1 cellular context compared by ENCODE assay signal in the genomic region with DNA sequence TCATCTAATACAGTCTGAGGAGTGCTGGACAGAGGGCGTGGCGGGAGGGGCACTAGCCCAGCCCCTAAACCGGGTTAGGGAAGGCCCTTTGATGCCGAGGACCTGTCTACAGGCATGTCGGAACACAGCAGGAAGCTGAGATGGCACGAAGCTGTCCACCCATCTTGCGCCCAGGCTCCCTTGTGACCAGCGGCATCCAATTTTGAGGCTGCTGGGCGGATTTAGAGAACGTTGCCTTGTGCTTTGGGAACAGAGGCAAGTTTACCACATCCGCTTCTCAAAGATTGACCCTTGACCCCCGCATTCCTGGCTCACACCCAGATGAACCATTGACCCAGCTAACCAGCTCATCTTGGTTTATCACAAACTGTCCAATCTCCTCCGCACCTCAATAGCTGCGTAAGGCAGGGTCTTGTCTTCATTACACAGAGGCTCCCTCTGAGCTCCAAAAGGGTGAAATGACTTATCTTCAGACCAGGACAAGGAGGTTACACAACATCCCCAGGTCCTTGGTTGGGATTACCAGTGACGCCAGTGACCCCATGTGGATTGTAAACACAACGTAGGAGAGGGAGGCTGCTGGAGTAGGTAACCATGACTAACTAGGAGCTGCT.
A peak's percentile ranks its signal among the peaks of the same experiment; 100 is the strongest.
TF ChIP-seq lines count a peak whose summit lies in the region.

No MANE protein-coding gene starts in this region.

TF ChIP-seq in K562, 482 proteins besides CTCF, POLR2A, EP300 and RAD21 (continued from another document and continues in another):
- TF ChIP-seq, protein P1, sequence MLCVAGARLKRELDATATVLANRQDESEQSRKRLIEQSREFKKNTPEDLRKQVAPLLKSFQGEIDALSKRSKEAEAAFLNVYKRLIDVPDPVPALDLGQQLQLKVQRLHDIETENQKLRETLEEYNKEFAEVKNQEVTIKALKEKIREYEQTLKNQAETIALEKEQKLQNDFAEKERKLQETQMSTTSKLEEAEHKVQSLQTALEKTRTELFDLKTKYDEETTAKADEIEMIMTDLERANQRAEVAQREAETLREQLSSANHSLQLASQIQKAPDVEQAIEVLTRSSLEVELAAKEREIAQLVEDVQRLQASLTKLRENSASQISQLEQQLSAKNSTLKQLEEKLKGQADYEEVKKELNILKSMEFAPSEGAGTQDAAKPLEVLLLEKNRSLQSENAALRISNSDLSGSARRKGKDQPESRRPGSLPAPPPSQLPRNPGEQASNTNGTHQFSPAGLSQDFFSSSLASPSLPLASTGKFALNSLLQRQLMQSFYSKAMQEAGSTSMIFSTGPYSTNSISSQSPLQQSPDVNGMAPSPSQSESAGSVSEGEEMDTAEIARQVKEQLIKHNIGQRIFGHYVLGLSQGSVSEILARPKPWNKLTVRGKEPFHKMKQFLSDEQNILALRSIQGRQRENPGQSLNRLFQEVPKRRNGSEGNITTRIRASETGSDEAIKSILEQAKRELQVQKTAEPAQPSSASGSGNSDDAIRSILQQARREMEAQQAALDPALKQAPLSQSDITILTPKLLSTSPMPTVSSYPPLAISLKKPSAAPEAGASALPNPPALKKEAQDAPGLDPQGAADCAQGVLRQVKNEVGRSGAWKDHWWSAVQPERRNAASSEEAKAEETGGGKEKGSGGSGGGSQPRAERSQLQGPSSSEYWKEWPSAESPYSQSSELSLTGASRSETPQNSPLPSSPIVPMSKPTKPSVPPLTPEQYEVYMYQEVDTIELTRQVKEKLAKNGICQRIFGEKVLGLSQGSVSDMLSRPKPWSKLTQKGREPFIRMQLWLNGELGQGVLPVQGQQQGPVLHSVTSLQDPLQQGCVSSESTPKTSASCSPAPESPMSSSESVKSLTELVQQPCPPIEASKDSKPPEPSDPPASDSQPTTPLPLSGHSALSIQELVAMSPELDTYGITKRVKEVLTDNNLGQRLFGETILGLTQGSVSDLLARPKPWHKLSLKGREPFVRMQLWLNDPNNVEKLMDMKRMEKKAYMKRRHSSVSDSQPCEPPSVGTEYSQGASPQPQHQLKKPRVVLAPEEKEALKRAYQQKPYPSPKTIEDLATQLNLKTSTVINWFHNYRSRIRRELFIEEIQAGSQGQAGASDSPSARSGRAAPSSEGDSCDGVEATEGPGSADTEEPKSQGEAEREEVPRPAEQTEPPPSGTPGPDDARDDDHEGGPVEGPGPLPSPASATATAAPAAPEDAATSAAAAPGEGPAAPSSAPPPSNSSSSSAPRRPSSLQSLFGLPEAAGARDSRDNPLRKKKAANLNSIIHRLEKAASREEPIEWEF (CRISPR knock-in tag; IDR thresholded peaks at IDR 0.05), result no peak
- TF ChIP-seq ZBTB43 (CRISPR knock-in tag; IDR thresholded peaks at IDR 0.05) (no peak), TBL1XR1 (IDR thresholded peaks at IDR 0.05; ENCODE audit: low read length in 2 of 2) (peak in 1 of 2 experiments; percentile 57; a peak in 2 of 4 replicates), CBFA2T2 (conservative IDR thresholded peaks at IDR 0.05) (peak; percentile 86), NFIC (IDR thresholded peaks at IDR 0.05) (peak; percentile 94), SIX5 (IDR thresholded peaks at IDR 0.05; ENCODE audit: borderline replicate concordance in 1 of 2, insufficient read depth in 1 of 2, low read depth in 1 of 2, low read length in 2 of 2) (no peak), SIRT6 (IDR thresholded peaks at IDR 0.05; ENCODE audit: low read depth, low read length) (no peak), HMGN3 (IDR thresholded peaks at IDR 0.05; ENCODE audit: borderline replicate concordance, extremely low read depth, insufficient read length, low read depth, low read length) (no peak), TEAD1 (CRISPR knock-in tag; IDR thresholded peaks at IDR 0.05) (peak; percentile 68 to 94), ZNF324 (CRISPR knock-in tag; IDR thresholded peaks at IDR 0.05) (no peak), ZNF766 (CRISPR knock-in tag; conservative IDR thresholded peaks at IDR 0.05) (0 out of 2 replicates have a peak, but pooled peaks have one; percentile 69), NRF1 (conservative IDR thresholded peaks at IDR 0.05 in 1 of 2, IDR thresholded peaks at IDR 0.05 in 1 of 2) (peak; percentile 56 to 66; a peak in 3 of 4 replicates), ZNF239 (CRISPR knock-in tag; IDR thresholded peaks at IDR 0.05) (no peak), CEBPB (tag; IDR thresholded peaks at IDR 0.05) (peak; percentile 98), KLF16 (IDR thresholded peaks at IDR 0.05) (peak; percentile 68; the same call in 1 of the 2 replicates), MEF2D (tag; conservative IDR thresholded peaks at IDR 0.05; ENCODE audit: low read depth) (0 out of 2 replicates have a peak, but pooled peaks have one; percentile 18), CBFA2T3 (IDR thresholded peaks at IDR 0.05) (peak; percentile 94), BACH1 (tag; IDR thresholded peaks at IDR 0.05) (0 out of 2 replicates have a peak, but pooled peaks have one; percentile 35), CREB1 (IDR thresholded peaks at IDR 0.05) (peak; percentile 52; the same call in 1 of the 2 replicates), CREB1 (CRISPR knock-in tag; IDR thresholded peaks at IDR 0.05) (0 out of 2 replicates have a peak, but pooled peaks have one; percentile 43), DPF2 (IDR thresholded peaks at IDR 0.05) (peak; percentile 71), CSDE1 (IDR thresholded peaks at IDR 0.05) (no peak), OTX1 (CRISPR knock-in tag; IDR thresholded peaks at IDR 0.05) (no peak), NR2C2 (CRISPR knock-in tag; IDR thresholded peaks at IDR 0.05) (peak; percentile 90), NR2C2 (tag; IDR thresholded peaks at IDR 0.05) (peak; percentile 95), ATF7 (IDR thresholded peaks at IDR 0.05) (peak; percentile 68), HDAC3 (IDR thresholded peaks at IDR 0.05; ENCODE audit: borderline replicate concordance, partially characterized antibody) (peak; percentile 68), ARNT (IDR thresholded peaks at IDR 0.05) (peak; percentile 35 to 61; a peak in 1 of 4 replicates), CREM (IDR thresholded peaks at IDR 0.05; ENCODE audit: low read depth) (peak; percentile 77), PBX2 (CRISPR knock-in tag; IDR thresholded peaks at IDR 0.05; ENCODE audit: low read depth) (no peak), PBX2 (tag; conservative IDR thresholded peaks at IDR 0.05; ENCODE audit: low read depth) (no peak), JUND (IDR thresholded peaks at IDR 0.05; ENCODE audit: borderline replicate concordance, low read depth, low read length) (no peak; the same call in 1 of the 2 replicates), JUND (tag; IDR thresholded peaks at IDR 0.05; ENCODE audit: borderline replicate concordance, low read depth, low read length) (peak; percentile 65; the same call in 2 of the 3 replicates), TCF3 (CRISPR knock-in tag; IDR thresholded peaks at IDR 0.05) (peak; percentile 88)
- TF ChIP-seq, protein P2, sequence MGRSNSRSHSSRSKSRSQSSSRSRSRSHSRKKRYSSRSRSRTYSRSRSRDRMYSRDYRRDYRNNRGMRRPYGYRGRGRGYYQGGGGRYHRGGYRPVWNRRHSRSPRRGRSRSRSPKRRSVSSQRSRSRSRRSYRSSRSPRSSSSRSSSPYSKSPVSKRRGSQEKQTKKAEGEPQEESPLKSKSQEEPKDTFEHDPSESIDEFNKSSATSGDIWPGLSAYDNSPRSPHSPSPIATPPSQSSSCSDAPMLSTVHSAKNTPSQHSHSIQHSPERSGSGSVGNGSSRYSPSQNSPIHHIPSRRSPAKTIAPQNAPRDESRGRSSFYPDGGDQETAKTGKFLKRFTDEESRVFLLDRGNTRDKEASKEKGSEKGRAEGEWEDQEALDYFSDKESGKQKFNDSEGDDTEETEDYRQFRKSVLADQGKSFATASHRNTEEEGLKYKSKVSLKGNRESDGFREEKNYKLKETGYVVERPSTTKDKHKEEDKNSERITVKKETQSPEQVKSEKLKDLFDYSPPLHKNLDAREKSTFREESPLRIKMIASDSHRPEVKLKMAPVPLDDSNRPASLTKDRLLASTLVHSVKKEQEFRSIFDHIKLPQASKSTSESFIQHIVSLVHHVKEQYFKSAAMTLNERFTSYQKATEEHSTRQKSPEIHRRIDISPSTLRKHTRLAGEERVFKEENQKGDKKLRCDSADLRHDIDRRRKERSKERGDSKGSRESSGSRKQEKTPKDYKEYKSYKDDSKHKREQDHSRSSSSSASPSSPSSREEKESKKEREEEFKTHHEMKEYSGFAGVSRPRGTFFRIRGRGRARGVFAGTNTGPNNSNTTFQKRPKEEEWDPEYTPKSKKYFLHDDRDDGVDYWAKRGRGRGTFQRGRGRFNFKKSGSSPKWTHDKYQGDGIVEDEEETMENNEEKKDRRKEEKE (IDR thresholded peaks at IDR 0.05; ENCODE audit: borderline replicate concordance in 1 of 2, control insufficient read depth in 1 of 2, low read depth in 2 of 2, low read length in 1 of 2), result 0 out of 4 replicates have a peak, but pooled peaks of 1 of the 2 experiments have one; percentile 27
- TF ChIP-seq, protein P3, sequence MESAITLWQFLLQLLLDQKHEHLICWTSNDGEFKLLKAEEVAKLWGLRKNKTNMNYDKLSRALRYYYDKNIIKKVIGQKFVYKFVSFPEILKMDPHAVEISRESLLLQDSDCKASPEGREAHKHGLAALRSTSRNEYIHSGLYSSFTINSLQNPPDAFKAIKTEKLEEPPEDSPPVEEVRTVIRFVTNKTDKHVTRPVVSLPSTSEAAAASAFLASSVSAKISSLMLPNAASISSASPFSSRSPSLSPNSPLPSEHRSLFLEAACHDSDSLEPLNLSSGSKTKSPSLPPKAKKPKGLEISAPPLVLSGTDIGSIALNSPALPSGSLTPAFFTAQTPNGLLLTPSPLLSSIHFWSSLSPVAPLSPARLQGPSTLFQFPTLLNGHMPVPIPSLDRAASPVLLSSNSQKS (CRISPR knock-in tag; IDR thresholded peaks at IDR 0.05), result no peak
- TF ChIP-seq, protein P4, sequence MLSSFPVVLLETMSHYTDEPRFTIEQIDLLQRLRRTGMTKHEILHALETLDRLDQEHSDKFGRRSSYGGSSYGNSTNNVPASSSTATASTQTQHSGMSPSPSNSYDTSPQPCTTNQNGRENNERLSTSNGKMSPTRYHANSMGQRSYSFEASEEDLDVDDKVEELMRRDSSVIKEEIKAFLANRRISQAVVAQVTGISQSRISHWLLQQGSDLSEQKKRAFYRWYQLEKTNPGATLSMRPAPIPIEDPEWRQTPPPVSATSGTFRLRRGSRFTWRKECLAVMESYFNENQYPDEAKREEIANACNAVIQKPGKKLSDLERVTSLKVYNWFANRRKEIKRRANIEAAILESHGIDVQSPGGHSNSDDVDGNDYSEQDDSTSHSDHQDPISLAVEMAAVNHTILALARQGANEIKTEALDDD (IDR thresholded peaks at IDR 0.05), result peak; percentile 100
- TF ChIP-seq, protein P5, sequence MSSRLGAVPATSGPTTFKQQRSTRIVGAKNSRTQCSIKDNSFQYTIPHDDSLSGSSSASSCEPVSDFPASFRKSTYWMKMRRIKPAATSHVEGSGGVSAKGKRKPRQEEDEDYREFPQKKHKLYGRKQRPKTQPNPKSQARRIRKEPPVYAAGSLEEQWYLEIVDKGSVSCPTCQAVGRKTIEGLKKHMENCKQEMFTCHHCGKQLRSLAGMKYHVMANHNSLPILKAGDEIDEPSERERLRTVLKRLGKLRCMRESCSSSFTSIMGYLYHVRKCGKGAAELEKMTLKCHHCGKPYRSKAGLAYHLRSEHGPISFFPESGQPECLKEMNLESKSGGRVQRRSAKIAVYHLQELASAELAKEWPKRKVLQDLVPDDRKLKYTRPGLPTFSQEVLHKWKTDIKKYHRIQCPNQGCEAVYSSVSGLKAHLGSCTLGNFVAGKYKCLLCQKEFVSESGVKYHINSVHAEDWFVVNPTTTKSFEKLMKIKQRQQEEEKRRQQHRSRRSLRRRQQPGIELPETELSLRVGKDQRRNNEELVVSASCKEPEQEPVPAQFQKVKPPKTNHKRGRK (tag; IDR thresholded peaks at IDR 0.05), result no peak
- TF ChIP-seq, protein P6, sequence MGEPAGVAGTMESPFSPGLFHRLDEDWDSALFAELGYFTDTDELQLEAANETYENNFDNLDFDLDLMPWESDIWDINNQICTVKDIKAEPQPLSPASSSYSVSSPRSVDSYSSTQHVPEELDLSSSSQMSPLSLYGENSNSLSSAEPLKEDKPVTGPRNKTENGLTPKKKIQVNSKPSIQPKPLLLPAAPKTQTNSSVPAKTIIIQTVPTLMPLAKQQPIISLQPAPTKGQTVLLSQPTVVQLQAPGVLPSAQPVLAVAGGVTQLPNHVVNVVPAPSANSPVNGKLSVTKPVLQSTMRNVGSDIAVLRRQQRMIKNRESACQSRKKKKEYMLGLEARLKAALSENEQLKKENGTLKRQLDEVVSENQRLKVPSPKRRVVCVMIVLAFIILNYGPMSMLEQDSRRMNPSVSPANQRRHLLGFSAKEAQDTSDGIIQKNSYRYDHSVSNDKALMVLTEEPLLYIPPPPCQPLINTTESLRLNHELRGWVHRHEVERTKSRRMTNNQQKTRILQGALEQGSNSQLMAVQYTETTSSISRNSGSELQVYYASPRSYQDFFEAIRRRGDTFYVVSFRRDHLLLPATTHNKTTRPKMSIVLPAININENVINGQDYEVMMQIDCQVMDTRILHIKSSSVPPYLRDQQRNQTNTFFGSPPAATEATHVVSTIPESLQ (CRISPR knock-in tag; IDR thresholded peaks at IDR 0.05), result 0 out of 2 replicates have a peak, but pooled peaks have one; percentile 42
